18 cellular contexts compared by ENCODE assay signal in genomic region chr10:100065084-100065660, GRCh38. TPM values are rescaled to one million over a fixed set of nuclear protein-coding genes. Genes with fewer than 3 reads are reported as not detected.
A peak's percentile ranks its signal among the peaks of the same experiment; 100 is the strongest.
DNase-seq lines count a peak whose midpoint lies in the region; ATAC-seq and TF ChIP-seq lines count a peak whose summit lies in the region.
"Had no signal": no experiment of that assay in that cellular context is flagged by ENCODE, and none has a peak within 500 bp of the region (broad histone marks: within the 10 kb centered on the region; RNA-seq: fewer than 3 reads in every experiment).

No MANE protein-coding gene starts in this region.

- POLR2A ChIA-PET in RWPE1 (lab: Yijun Ruan, JAX; ENCODE audit: low non-redundant PET) = no interaction called here

- intact Hi-C loops in testis (cut with DNase I; ENCODE audit: low total_unique reads) = no loop called here

- peak overlapping the region; percentile 42 for H3K4me3 Mint-ChIP-seq in endodermal cell
- H3K4me3 Mint-ChIP-seq in activated T-helper 17 cell treated with anti-CD3 and anti-CD28 coated beads, Interleukin-2, amount 50 U/mL, for 72 hours = no peak overlapping the region

- WGBS in endodermal cell (ENCODE audit: insufficient coverage in 1 of 2, insufficient read length in 1 of 2), 2 experiments = 95 to 97% methylated on average over 21 to 23 of the region's 23 CpGs
- 37 to 44% methylated on average over 23 of the region's 23 CpGs for WGBS in testis, 2 donors

- no peaks in the 10 kb centered on the region for H3K36me3 Mint-ChIP-seq in endodermal cell (ENCODE audit: low read depth)
- H3K36me3 Mint-ChIP-seq in activated T-helper 17 cell treated with anti-CD3 and anti-CD28 coated beads, Interleukin-2, amount 50 U/mL, for 72 hours (ENCODE audit: low read depth) = no peaks in the 10 kb centered on the region

- H3K9me3 ChIP-seq in endodermal cell (ENCODE audit: control insufficient read depth, low read length) (no peaks in the 10 kb centered on the region), testis (no peaks in the 10 kb centered on the region)
- H3K9me3 ChIP-seq: BLaER1 treated with 17β-estradiol and CSF1 and Interleukin-3, amounts not matched to agents 10 nM and 100 nM had no signal

- no peaks in the 10 kb centered on the region for H3K9me3 Mint-ChIP-seq in endodermal cell
- H3K9me3 Mint-ChIP-seq in activated T-helper 17 cell treated with anti-CD3 and anti-CD28 coated beads, Interleukin-2, amount 50 U/mL, for 72 hours = no peaks in the 10 kb centered on the region

- H3K27me3 ChIP-seq in endodermal cell (ENCODE audit: control insufficient read depth, insufficient read depth, low read length, poor library complexity, severe bottlenecking) = no peaks in the 10 kb centered on the region
- H3K27me3 ChIP-seq in testis = no peaks in the 10 kb centered on the region
- H3K27me3 ChIP-seq: BLaER1 treated with 17β-estradiol and CSF1 and Interleukin-3, amounts not matched to agents 10 nM and 100 nM had no signal

- TF ChIP-seq CTCF in endodermal cell (conservative IDR thresholded peaks at IDR 0.05) (peak; percentile 33), testis (IDR thresholded peaks at IDR 0.05) (no peak), RWPE1 (conservative IDR thresholded peaks at IDR 0.05; ENCODE audit: low read depth) (no peak)

- no peak overlapping the region for H3K27ac ChIP-seq in endodermal cell (ENCODE audit: low read depth, low read length)
- no peak overlapping the region for H3K27ac ChIP-seq in testis
- no peak overlapping the region for H3K27ac ChIP-seq in RWPE1
- H3K27ac ChIP-seq: BLaER1 treated with 17β-estradiol and CSF1 and Interleukin-3, amounts not matched to agents 10 nM and 100 nM; GM23248; KMS-11 had no signal

- peaks cover 3% of the 10 kb centered on the region for H3K4me1 ChIP-seq in endodermal cell (ENCODE audit: control insufficient read depth, insufficient read depth, low read length)
- no peaks in the 10 kb centered on the region for H3K4me1 ChIP-seq in testis
- H3K4me1 ChIP-seq: BLaER1 treated with 17β-estradiol and CSF1 and Interleukin-3, amounts not matched to agents 10 nM and 100 nM had no signal

- H3K27ac Mint-ChIP-seq in endodermal cell = no peak overlapping the region
- no peak overlapping the region for H3K27ac Mint-ChIP-seq in activated T-helper 17 cell treated with anti-CD3 and anti-CD28 coated beads, Interleukin-2, amount 50 U/mL, for 72 hours

- H3K9ac ChIP-seq in endodermal cell (ENCODE audit: extremely low read depth, low read length, poor library complexity, severe bottlenecking) = no peak overlapping the region
- H3K9ac ChIP-seq: BLaER1 treated with 17β-estradiol and CSF1 and Interleukin-3, amounts not matched to agents 10 nM and 100 nM; GM23248; KMS-11 had no signal

- TF ChIP-seq POLR2A in testis (IDR thresholded peaks at IDR 0.05) = no peak

- CTCF ChIA-PET in RWPE1 (lab: Yijun Ruan, JAX) = no interaction called here

- H3K4me3 ChIP-seq in endodermal cell (ENCODE audit: low read length) = no peak overlapping the region
- H3K4me3 ChIP-seq in testis = peak overlapping the region; percentile 6 to 24
- H3K4me3 ChIP-seq: BLaER1 treated with 17β-estradiol and CSF1 and Interleukin-3, amounts not matched to agents 10 nM and 100 nM; GM23248 had no signal

- H3K27me3 Mint-ChIP-seq in endodermal cell (ENCODE audit: insufficient read depth) = no peaks in the 10 kb centered on the region
- peaks cover 14% of the 10 kb centered on the region for H3K27me3 Mint-ChIP-seq in activated T-helper 17 cell treated with anti-CD3 and anti-CD28 coated beads, Interleukin-2, amount 50 U/mL, for 72 hours

- DNase-seq in RPMI7951 (ENCODE audit: low read depth) (peak; percentile 14), endodermal cell (peak; percentile 93), iPS-NIHi7 (ENCODE audit: extremely low spot score) (peak; percentile 55), testis (peak; percentile 28), RWPE1 (ENCODE audit: low spot score) (no peak), C1 segment of cervical spinal cord (lab: John Stamatoyannopoulos, UW) (no peak)
- DNase-seq: DMS79, GM23248, NCI-H1417, NCI-H187, NCI-H2107, NCI-H2227 treated with DMSO at 0.1 percent for 48 hours, NCI-H510A treated with DMSO at 0.1 percent for 48 hours, NCI-H774, OCI-M1 had no signal

- H3K36me3 ChIP-seq in endodermal cell (ENCODE audit: control insufficient read depth, insufficient read depth, low read length) (no peaks in the 10 kb centered on the region), testis (ENCODE audit: low read depth, missing control alignments) (no peaks in the 10 kb centered on the region)
- H3K36me3 ChIP-seq: BLaER1 treated with 17β-estradiol and CSF1 and Interleukin-3, amounts not matched to agents 10 nM and 100 nM had no signal

- H3K4me1 Mint-ChIP-seq in endodermal cell = peaks cover 15% of the 10 kb centered on the region
- H3K4me1 Mint-ChIP-seq in activated T-helper 17 cell treated with anti-CD3 and anti-CD28 coated beads, Interleukin-2, amount 50 U/mL, for 72 hours = no peaks in the 10 kb centered on the region

- no peak for ATAC-seq in activated T-helper 17 cell treated with anti-CD3 and anti-CD28 coated beads, Interleukin-2, amount 50 U/mL, for 72 hours (replicated peaks)

RNA-seq across cellular contexts. Expression of gene CPN1, which starts 16.5 kb away (rescaled TPM):
- not detected in 2 replicates for total RNA-seq in RPMI7951 (2014; rRNA removed; shearing (Covaris generic))
- total RNA-seq in endodermal cell = 1 to 10 TPM in 1 of 2 donors, under 1 TPM in 1; 0.71 to 1.3 TPM
- polyA plus RNA-seq in endodermal cell (2013, experiment 1 of 2) = 0.14 TPM
- 0.33 TPM for polyA plus RNA-seq in endodermal cell (2013, experiment 2 of 2)
- 1 to 10 TPM in 1 of 2 donors, under 1 TPM in 1; 0.87 to 2.7 TPM for total RNA-seq in testis
- polyA plus RNA-seq in testis (ENCODE audit: insufficient read depth, low read depth, low replicate concordance) = 2.4 TPM
- not detected for total RNA-seq in activated T-helper 17 cell treated with anti-CD3 and anti-CD28 coated beads, Interleukin-2, amount 50 U/mL, for 72 hours
- total RNA-seq: GM23248 had no signal
- polyA plus RNA-seq: GM23248 had no signal

RNA-seq across cellular contexts. Expression of gene DNMBP, which starts 55.4 kb away (rescaled TPM):
- 5.9 and 7.2 TPM in 2 replicates for total RNA-seq in RPMI7951 (2014; rRNA removed; shearing (Covaris generic))
- 10 to 100 TPM; 45.4 to 85.4 TPM for total RNA-seq in endodermal cell
- polyA plus RNA-seq in endodermal cell (2013, experiment 1 of 2) = 18.8 TPM
- polyA plus RNA-seq in endodermal cell (2013, experiment 2 of 2) = 17.5 TPM
- 10 to 100 TPM; 33.4 to 36.0 TPM for total RNA-seq in testis
- polyA plus RNA-seq in testis (ENCODE audit: insufficient read depth, low read depth, low replicate concordance) = 20.8 TPM
- total RNA-seq in activated T-helper 17 cell treated with anti-CD3 and anti-CD28 coated beads, Interleukin-2, amount 50 U/mL, for 72 hours = 1 to 10 TPM; 3.0 TPM

Comparison
In these comparisons a context has a peak if more than half of its experiments do, and no peak if none do; other contexts are left out.
1. DNase-seq: peak in RPMI7951 (single experiment), endodermal cell (single experiment), iPS-NIHi7 (single experiment) and testis (single experiment); none in RWPE1 (single experiment) and C1 segment of cervical spinal cord (0 of 14).